In genomic region chr14:81067156-81067555, GRCh38 we compare ENCODE assay signal across 24 cellular contexts.
"Had no signal": no experiment of that assay in that cellular context is flagged by ENCODE, and none has a peak within 500 bp of the region (broad histone marks: within the 10 kb centered on the region; RNA-seq: fewer than 3 reads in every experiment).

No MANE protein-coding gene starts in this region.

- H3K4me3 ChIP-seq: colonic mucosa, esophagus squamous epithelium, gastrocnemius medialis, heart right ventricle, left lung, lower lobe of right lung, mucosa of descending colon had no signal

- H3K4me1 ChIP-seq: colonic mucosa, esophagus squamous epithelium, gastrocnemius medialis, heart right ventricle, left lung, lower lobe of right lung had no signal

- DNase-seq: colonic mucosa; cortex of kidney; effector CD8-positive, alpha-beta T cell; effector memory CD8-positive, alpha-beta T cell; endodermal cell; erythroblast; esophagus squamous epithelium; foreskin fibroblast; gastrocnemius medialis; glutamatergic neuron; head of caudate nucleus; heart right ventricle; hippocampal formation; left cardiac atrium; left lung; left ventricle myocardium superior; lower lobe of right lung; mesenchymal stem cell; mucosa of descending colon; naive B cell had no signal

- H3K27me3 ChIP-seq: colonic mucosa, esophagus squamous epithelium, gastrocnemius medialis, heart right ventricle, left lung had no signal

- H3K9me3 ChIP-seq: colonic mucosa had no signal

- H3K27ac ChIP-seq: colonic mucosa, epithelial cell of prostate, esophagus squamous epithelium, gastrocnemius medialis, heart right ventricle, left lung, lower lobe of right lung had no signal

- H3K36me3 ChIP-seq: colonic mucosa, esophagus squamous epithelium, gastrocnemius medialis, heart right ventricle, left lung, lower lobe of right lung had no signal

- FAIRE-seq: endometrium, islet of Langerhans, keratinocyte had no signal
